Comparison of ENCODE assay signal across 18 cellular contexts in the genomic region with DNA sequence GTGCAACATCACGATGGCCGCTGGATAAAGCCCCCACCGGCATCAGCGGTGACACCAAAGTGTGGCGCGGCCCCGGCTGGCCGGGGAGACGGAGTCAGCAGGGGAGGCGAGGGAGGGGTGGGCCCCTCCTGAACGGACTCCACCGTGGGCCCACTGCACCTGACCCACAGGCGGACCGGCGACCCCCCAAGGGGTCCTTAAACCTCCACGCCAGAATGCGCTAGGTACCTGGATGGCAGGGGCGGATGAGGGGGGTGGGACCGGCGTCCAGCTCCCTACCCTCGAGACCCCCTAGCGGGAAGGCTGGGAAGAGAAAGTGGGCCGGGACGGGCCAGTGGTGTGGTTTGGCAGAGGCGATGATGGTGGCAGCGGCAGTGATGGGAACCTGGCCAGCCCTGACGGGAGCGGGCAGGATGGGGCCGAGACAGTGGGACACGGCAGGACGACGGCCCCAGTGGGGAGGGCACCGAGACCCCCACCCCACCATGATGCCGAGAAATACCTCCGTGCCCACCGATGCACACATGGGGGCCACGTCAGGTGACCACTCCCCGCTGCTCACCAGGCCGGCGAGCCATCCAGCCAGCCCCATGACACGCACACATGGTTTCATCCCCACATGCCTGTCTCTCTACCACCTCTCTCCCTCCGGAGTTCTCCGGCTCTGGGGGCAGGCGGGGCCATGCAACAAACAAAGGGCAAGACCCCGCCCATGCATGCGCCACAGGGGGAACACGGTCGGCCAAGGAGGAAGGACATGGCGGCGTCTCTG.
"Had no signal": no experiment of that assay in that cellular context is flagged by ENCODE, and none has a peak within 500 bp of the region (broad histone marks: within the 10 kb centered on the region; RNA-seq: fewer than 3 reads in every experiment).

No MANE protein-coding gene starts in this region.

- H3K4me3 ChIP-seq: lower lobe of right lung, neural progenitor cell had no signal

- H2AFZ ChIP-seq: neural progenitor cell, parathyroid adenoma had no signal

- H3K79me2 ChIP-seq: parathyroid adenoma had no signal

- H3K27ac Mint-ChIP-seq: activated CD8-positive, alpha-beta T cell treated with anti-CD3 and anti-CD28 coated beads for 36 hours; activated naive CD4-positive, alpha-beta T cell treated with anti-CD3 and anti-CD28 coated beads, Interleukin-2, amount 50 U/mL, for 72 hours; brain; neural progenitor cell; WTC11 had no signal

- FAIRE-seq: TTC549 had no signal

- H3K27me3 Mint-ChIP-seq: brain had no signal

- H3K4me1 Mint-ChIP-seq: brain, neural progenitor cell had no signal

- H3K4me1 ChIP-seq: foreskin keratinocyte, lower lobe of right lung, neural progenitor cell, parathyroid adenoma had no signal

- H3K4me2 ChIP-seq: neural progenitor cell had no signal

- H3K27me3 ChIP-seq: foreskin keratinocyte, neural progenitor cell had no signal

- H3K36me3 Mint-ChIP-seq: brain, neural progenitor cell had no signal

- H3K9ac ChIP-seq: neural progenitor cell, parathyroid adenoma had no signal

- H3K36me3 ChIP-seq: lower lobe of right lung, neural progenitor cell had no signal

- ATAC-seq: activated CD8-positive, alpha-beta T cell treated with anti-CD3 and anti-CD28 coated beads for 36 hours; activated naive CD4-positive, alpha-beta T cell treated with anti-CD3 and anti-CD28 coated beads, Interleukin-2, amount 50 U/mL, for 72 hours; activated T-cell treated with anti-CD3 and anti-CD28 coated beads, Interleukin-2, amount 50 U/mL, for 4 hours; foreskin keratinocyte; WTC11 had no signal

- H3K27ac ChIP-seq: foreskin keratinocyte, lower lobe of right lung, neural progenitor cell, parathyroid adenoma had no signal

- H3K4me3 Mint-ChIP-seq: activated CD8-positive, alpha-beta T cell treated with anti-CD3 and anti-CD28 coated beads for 36 hours; activated T-cell treated with anti-CD3 and anti-CD28 coated beads, Interleukin-2, amount 50 U/mL, for 4 hours; brain; neural progenitor cell; WTC11 had no signal

- DNase-seq: activated CD4-positive, alpha-beta T cell treated with anti-CD3 and anti-CD28 coated beads for 48 hours; activated CD8-positive, alpha-beta T cell treated with anti-CD3 and anti-CD28 coated beads for 36 hours; activated gamma-delta T cell; activated T-cell treated with anti-CD3 and anti-CD28 coated beads, Interleukin-2, amount 50 U/mL, for 4 hours; amygdala; effector CD8-positive, alpha-beta T cell; foreskin keratinocyte; lower lobe of right lung; stimulated activated CD4-positive, alpha-beta T cell treated with anti-CD3 and anti-CD28 coated beads, Interleukin-15, amount 100 ng/mL, for 24 hours; stimulated activated CD4-positive, alpha-beta T cell treated with anti-CD3 and anti-CD28 coated beads, Interleukin-4, amount 100 ng/mL, for 1 hour; stimulated activated naive CD4-positive, alpha-beta T cell treated with Interleukin-2 at 50 U/mL for 16 hours; SW 1271 had no signal
